ENCODE assay signal across 14 cellular contexts in the genomic region with DNA sequence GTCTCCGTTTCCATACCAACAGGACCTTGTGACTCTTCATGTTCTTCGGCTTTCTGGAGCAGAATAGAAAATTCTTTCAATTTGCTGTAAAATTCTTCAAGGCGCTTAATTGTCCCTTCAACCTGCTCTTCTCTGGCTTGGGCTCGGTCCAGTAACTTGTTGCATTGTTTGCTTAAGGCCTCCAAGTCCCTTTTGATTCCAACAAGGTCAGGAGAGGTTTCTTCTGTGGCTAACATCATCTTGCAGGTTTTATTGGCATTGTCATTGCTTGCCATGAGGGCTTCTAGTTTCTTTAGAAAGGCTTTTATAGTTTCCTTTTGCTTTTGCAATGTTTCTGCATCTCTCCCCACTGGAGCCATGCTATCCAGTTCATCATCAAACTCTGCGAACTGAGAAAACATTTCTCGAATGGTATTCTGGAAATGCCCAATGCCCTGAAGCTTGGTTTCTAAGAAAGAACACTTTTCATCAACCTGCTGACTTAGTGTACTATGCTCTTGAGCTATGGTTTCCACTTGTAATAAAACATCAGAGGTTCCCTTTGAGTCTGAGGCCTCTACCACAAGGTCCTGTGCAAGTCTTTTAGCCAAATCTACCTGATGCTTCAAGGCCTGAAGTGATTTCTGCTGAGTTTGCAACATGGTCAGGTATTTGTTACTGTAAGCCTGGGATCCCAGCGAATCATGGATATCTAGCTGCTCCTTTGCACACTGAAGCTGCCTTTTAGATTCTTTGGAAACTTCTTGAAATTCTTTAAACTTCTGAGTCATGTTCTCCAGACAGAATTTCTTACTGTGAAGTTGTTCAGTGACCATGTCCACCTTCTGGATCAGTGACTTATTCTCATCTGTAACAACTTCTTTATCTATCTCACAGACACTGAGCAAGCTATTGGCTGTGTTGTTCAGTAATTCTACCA.
A peak's percentile ranks its signal among the peaks of the same experiment; 100 is the strongest.
DNase-seq lines count a peak whose midpoint lies in the region; ATAC-seq and TF ChIP-seq lines count a peak whose summit lies in the region.
"Had no signal": no experiment of that assay in that cellular context is flagged by ENCODE, and none has a peak within 500 bp of the region (broad histone marks: within the 10 kb centered on the region; RNA-seq: fewer than 3 reads in every experiment).

No MANE protein-coding gene starts in this region.

- H3K4me1 ChIP-seq in PC-9 (replicated peaks; ENCODE audit: insufficient read depth), result no peaks in the 10 kb centered on the region
- H3K4me1 ChIP-seq in esophagus muscularis mucosa, result peaks cover 42 to 70% (median 66%) of the 10 kb centered on the region in 4 donors
- H3K4me1 ChIP-seq in osteoblast (ENCODE audit: insufficient read depth, low read length), result peaks cover 38% of the 10 kb centered on the region
- H3K4me1 ChIP-seq in spleen, result peaks cover 0 to 13% (median 1%) of the 10 kb centered on the region in 6 donors
- H3K4me1 ChIP-seq in SJCRH30, result peaks cover 46% of the 10 kb centered on the region

- H3K79me2 ChIP-seq in PC-9 (ENCODE audit: low read depth) (peaks cover 4% of the 10 kb centered on the region; the same call in 1 of the 2 replicates), osteoblast (ENCODE audit: insufficient read depth, low read length) (peaks cover 55% of the 10 kb centered on the region)

- CTCF ChIA-PET in PC-9 (lab: Charles Lee), result no interaction called here

- WGBS in esophagus muscularis mucosa, result 92% methylated on average over 7 of the region's 7 CpGs
- WGBS in spleen, 5 donors, result 92 to 96% (median 92%) methylated on average over 7 of the region's 7 CpGs

- H3K36me3 ChIP-seq in PC-9 (ENCODE audit: low read depth) (peaks cover 25% of the 10 kb centered on the region; the same call in 1 of the 2 replicates), esophagus muscularis mucosa (peaks cover 0 to 29% (median 7%) of the 10 kb centered on the region in 4 donors), osteoblast (ENCODE audit: insufficient read depth, low read length) (peaks cover 37% of the 10 kb centered on the region), spleen (no peaks in the 10 kb centered on the region), SJCRH30 (0 out of 2 replicates have a peak, but pooled peaks cover 2% of the 10 kb centered on the region)
- H3K36me3 ChIP-seq: HAP-1 had no signal

- no peak for ATAC-seq in GM18498 (IDR thresholded peaks at IDR 0.05; ENCODE audit: unreplicated experiment)
- ATAC-seq: lower lobe of right lung, Right ventricle myocardium inferior had no signal

- BruUV-seq in PC-9 (replicated peaks; lab: Mats Ljungman, UMichigan), result TSS peak; percentile 12

- H3K4me3 ChIP-seq in PC-9 (no peak overlapping the region), esophagus muscularis mucosa (no peak overlapping the region), osteoblast (ENCODE audit: insufficient read depth, low read length) (no peak overlapping the region), spleen (no peak overlapping the region), SJCRH30 (no peak overlapping the region)
- H3K4me3 ChIP-seq: BLaER1 treated with 17β-estradiol and CSF1 and Interleukin-3, amounts not matched to agents 10 nM and 100 nM; HAP-1; lower lobe of right lung had no signal

- peaks cover 3% of the 10 kb centered on the region; the same call in 1 of the 2 replicates for H3F3A ChIP-seq in PC-9 (ENCODE audit: insufficient read depth, low read depth)

- H3K27ac ChIP-seq in PC-9, result no peak overlapping the region
- H3K27ac ChIP-seq in esophagus muscularis mucosa (replicated peaks in 1 of 4), result peak overlapping the region; percentile 1 to 94 (median 68)
- peak overlapping the region; percentile 27 for H3K27ac ChIP-seq in osteoblast (ENCODE audit: low read depth, low read length)
- no peak overlapping the region for H3K27ac ChIP-seq in spleen
- H3K27ac ChIP-seq in SJCRH30, result no peak overlapping the region
- H3K27ac ChIP-seq: BLaER1 treated with 17β-estradiol and CSF1 and Interleukin-3, amounts not matched to agents 10 nM and 100 nM; lower lobe of right lung had no signal

- TF ChIP-seq CTCF in PC-9 (conservative IDR thresholded peaks at IDR 0.05) (no peak), esophagus muscularis mucosa (IDR thresholded peaks at IDR 0.05) (no peak), osteoblast (IDR thresholded peaks at IDR 0.05; ENCODE audit: extremely low read depth, low read depth, low read length) (no peak), spleen (IDR thresholded peaks at IDR 0.05 in 8 of 11, conservative IDR thresholded peaks at IDR 0.05 in 3 of 11) (no peak)

- TF ChIP-seq EP300 in esophagus muscularis mucosa (IDR thresholded peaks at IDR 0.05), result no peak

- H3K27me3 ChIP-seq in PC-9 (ENCODE audit: insufficient read depth, low read depth), result no peaks in the 10 kb centered on the region
- no peaks in the 10 kb centered on the region for H3K27me3 ChIP-seq in esophagus muscularis mucosa
- no peaks in the 10 kb centered on the region for H3K27me3 ChIP-seq in osteoblast (ENCODE audit: insufficient read depth, low read length)
- no peaks in the 10 kb centered on the region for H3K27me3 ChIP-seq in spleen (replicated peaks in 1 of 7)
- H3K27me3 ChIP-seq in SJCRH30, result no peaks in the 10 kb centered on the region
- H3K27me3 ChIP-seq: BLaER1 treated with 17β-estradiol and CSF1 and Interleukin-3, amounts not matched to agents 10 nM and 100 nM had no signal

- POLR2A ChIA-PET in PC-9 (lab: Charles Lee; ENCODE audit: unreplicated experiment), result no interaction called here

- TF ChIP-seq POLR2A in esophagus muscularis mucosa (IDR thresholded peaks at IDR 0.05; ENCODE audit: low read depth) (no peak), spleen (IDR thresholded peaks at IDR 0.05) (no peak)

- H3K9me2 ChIP-seq in PC-9 (ENCODE audit: insufficient read depth), result no peaks in the 10 kb centered on the region

- DNase-seq in Caki2 (ENCODE audit: low read depth) (peak; percentile 59), PC-9 (no peak), esophagus muscularis mucosa (ENCODE audit: extremely low spot score) (no peak), osteoblast (ENCODE audit: insufficient read length, low spot score, missing footprints) (no peak), spleen (no peak), SIG-M5 (lab: John Stamatoyannopoulos, UW) (no peak), SJCRH30 (no peak)
- DNase-seq: dermis blood vessel endothelial cell, lower lobe of right lung, NCI-H1436 treated with DMSO at 0.1 percent for 48 hours had no signal

- H2AFZ ChIP-seq in PC-9 (no peak overlapping the region), osteoblast (ENCODE audit: low read length) (no peak overlapping the region)

- H4K20me1 ChIP-seq in PC-9 (ENCODE audit: insufficient read depth), result no peaks in the 10 kb centered on the region; the same call in 1 of the 2 replicates
- H4K20me1 ChIP-seq in osteoblast (ENCODE audit: insufficient read depth, low read length), result peaks cover 43% of the 10 kb centered on the region

- no peaks in the 10 kb centered on the region for H3K9me3 ChIP-seq in PC-9 (ENCODE audit: insufficient read depth, low read depth)
- H3K9me3 ChIP-seq in esophagus muscularis mucosa, result no peaks in the 10 kb centered on the region
- H3K9me3 ChIP-seq in osteoblast (ENCODE audit: low read depth, low read length), result no peaks in the 10 kb centered on the region
- no peaks in the 10 kb centered on the region for H3K9me3 ChIP-seq in spleen
- no peaks in the 10 kb centered on the region for H3K9me3 ChIP-seq in SJCRH30 (replicated peaks)
- H3K9me3 ChIP-seq: BLaER1 treated with 17β-estradiol and CSF1 and Interleukin-3, amounts not matched to agents 10 nM and 100 nM; HAP-1; lower lobe of right lung had no signal

- intact Hi-C loops in PC-9 (cut with micrococcal nuclease; ENCODE audit: unreplicated experiment), result no loop called here
- intact Hi-C loops in esophagus muscularis mucosa (cut with DNase I), result no loop called here
- intact Hi-C loops in spleen (cut with DNase I; ENCODE audit: low total_unique reads), result no loop called here

- in situ Hi-C loops in Caki2 (cut with HindIII; ENCODE audit: low pct_unique_long_range_greater_than_20kb, low sequenced_read_pairs), result no loop called here

- H3K4me2 ChIP-seq in PC-9 (no peak overlapping the region), osteoblast (ENCODE audit: insufficient read depth, low read length) (no peak overlapping the region)
- H3K4me2 ChIP-seq: BLaER1 treated with 17β-estradiol and CSF1 and Interleukin-3, amounts not matched to agents 10 nM and 100 nM had no signal

Comparison
In these comparisons a context has a peak if more than half of its experiments do, and no peak if none do; other contexts are left out.
1. H3K27ac ChIP-seq: peak in esophagus muscularis mucosa (4 of 4) and osteoblast (single experiment); none in PC-9 (single experiment), spleen (0 of 8) and SJCRH30 (single experiment).